10 cellular contexts compared by ENCODE assay signal in genomic region chr6:27178860-27179259, GRCh38.
DNase-seq lines count a peak whose midpoint lies in the region; FAIRE-seq and TF ChIP-seq lines count a peak whose summit lies in the region.
"Had no signal": no experiment of that assay in that cellular context is flagged by ENCODE, and none has a peak within 500 bp of the region (broad histone marks: within the 10 kb centered on the region; RNA-seq: fewer than 3 reads in every experiment).

No MANE protein-coding gene starts in this region.

- intact Hi-C loops in Caco-2 (cut with micrococcal nuclease; ENCODE audit: unreplicated experiment) (no loop called here), esophagus squamous epithelium (cut with DNase I) (no loop called here)

- no peak for TF ChIP-seq POLR2A in esophagus squamous epithelium (IDR thresholded peaks at IDR 0.05)
- no peak for TF ChIP-seq POLR2A in Peyer's patch (IDR thresholded peaks at IDR 0.05)
- no peak for TF ChIP-seq POLR2A in GM12892 (IDR thresholded peaks at IDR 0.05; ENCODE audit: low read depth, low read length)

- H3K27ac ChIP-seq in RWPE1 = peak overlapping the region; percentile 91
- H3K27ac ChIP-seq in esophagus squamous epithelium = no peak overlapping the region
- H3K27ac ChIP-seq in trophoblast cell (ENCODE audit: low read depth, low read length) = no peak overlapping the region
- no peak overlapping the region for H3K27ac ChIP-seq in Peyer's patch

- DNase-seq in Caco-2 (no peak), RWPE1 (ENCODE audit: low spot score) (no peak), esophagus squamous epithelium (lab: John Stamatoyannopoulos, UW) (no peak), trophoblast cell (peak in 1 of 2 donors; percentile 36), Peyer's patch (no peak), GM12892 (ENCODE audit: insufficient read length) (no peak), COR-L47 (lab: John Stamatoyannopoulos, UW) (no peak)
- DNase-seq in stimulated activated CD4-positive, alpha-beta T cell treated with anti-CD3 and anti-CD28 coated beads, Interleukin-2, amount 100 ng/mL, for 48 hours = no peak
- DNase-seq: activated CD4-positive, alpha-beta T cell treated with anti-CD3 and anti-CD28 coated beads for 4 hours; stimulated activated CD4-positive, alpha-beta T cell treated with anti-CD3 and anti-CD28 coated beads, Interleukin-4, amount 100 ng/mL, for 1 hour had no signal

- peaks cover 5% of the 10 kb centered on the region for H3K79me2 ChIP-seq in trophoblast cell (ENCODE audit: control insufficient read depth, insufficient read depth, low read length, poor library complexity)

- H2AK5ac ChIP-seq in trophoblast cell (ENCODE audit: low read length) = no peak overlapping the region

- no peak overlapping the region for H2BK5ac ChIP-seq in trophoblast cell (ENCODE audit: low read depth, low read length, poor library complexity)

- H3K4me3 ChIP-seq in Caco-2 (ENCODE audit: low read depth, low read length) (peak overlapping the region; percentile 94), esophagus squamous epithelium (peak overlapping the region in 3 of 4 donors; percentile 64 to 95 (median 76)), trophoblast cell (ENCODE audit: low read depth, low read length) (peak overlapping the region; percentile 71), Peyer's patch (peak overlapping the region in 1 of 4 donors; percentile 85)

- H3K9me3 Mint-ChIP-seq in Caco-2 (ENCODE audit: unreplicated experiment) = peaks cover 12% of the 10 kb centered on the region

- FAIRE-seq in GM12892 (lab: Jason Lieb, UNC) = no peak

- no peak overlapping the region for H3K9ac ChIP-seq in trophoblast cell (ENCODE audit: low read length)

- H3K4me3 Mint-ChIP-seq in Caco-2 (ENCODE audit: unreplicated experiment) = peak overlapping the region; percentile 90

- H4K91ac ChIP-seq in trophoblast cell (ENCODE audit: low read depth, low read length) = peak overlapping the region; percentile 56

- no peak overlapping the region for H3K18ac ChIP-seq in trophoblast cell (ENCODE audit: low read length)

- H3K27me3 Mint-ChIP-seq in Caco-2 (ENCODE audit: insufficient read depth, unreplicated experiment) = no peaks in the 10 kb centered on the region

- H3K36me3 Mint-ChIP-seq in Caco-2 (ENCODE audit: insufficient read depth, unreplicated experiment) = peaks cover 24% of the 10 kb centered on the region

- H3K4ac ChIP-seq in trophoblast cell (ENCODE audit: low read depth, low read length) = no peak overlapping the region

- no peak overlapping the region for H3K27ac Mint-ChIP-seq in Caco-2 (ENCODE audit: unreplicated experiment)

- TF ChIP-seq CTCF in Caco-2 (IDR thresholded peaks at IDR 0.05; ENCODE audit: insufficient read depth in 1 of 2, low read depth in 1 of 2, low read length in 1 of 2, severe bottlenecking in 1 of 2, unreplicated experiment in 1 of 2) = no peak
- TF ChIP-seq CTCF in RWPE1 (conservative IDR thresholded peaks at IDR 0.05; ENCODE audit: low read depth) = no peak
- TF ChIP-seq CTCF in esophagus squamous epithelium (IDR thresholded peaks at IDR 0.05) = no peak
- no peak for TF ChIP-seq CTCF in Peyer's patch (IDR thresholded peaks at IDR 0.05)

- H2BK120ac ChIP-seq in trophoblast cell (ENCODE audit: insufficient read depth, low read length, poor library complexity) = no peak overlapping the region

- H3K36me3 ChIP-seq in Caco-2 (ENCODE audit: control insufficient read depth, insufficient read depth, low read length) (no peaks in the 10 kb centered on the region), esophagus squamous epithelium (no peaks in the 10 kb centered on the region), trophoblast cell (ENCODE audit: control insufficient read depth in 1 of 2, insufficient read depth in 2 of 2, low read length in 2 of 2) (no peaks in the 10 kb centered on the region), Peyer's patch (no peaks in the 10 kb centered on the region)

- H3K14ac ChIP-seq in trophoblast cell (ENCODE audit: low read length) = peak overlapping the region; percentile 81

- peaks cover 14% of the 10 kb centered on the region for H3K79me1 ChIP-seq in trophoblast cell (ENCODE audit: low read length)

- H3K27me3 ChIP-seq in Caco-2 (replicated peaks; ENCODE audit: control insufficient read depth, insufficient read depth, low read length) (no peaks in the 10 kb centered on the region), esophagus squamous epithelium (peaks cover 0 to 22% (median 0%) of the 10 kb centered on the region in 4 donors), trophoblast cell (ENCODE audit: insufficient read depth, low read length) (no peaks in the 10 kb centered on the region), Peyer's patch (no peaks in the 10 kb centered on the region)

- no TSS peak for BruUV-seq in Caco-2 (replicated peaks; lab: Mats Ljungman, UMichigan)

- H4K12ac ChIP-seq in trophoblast cell (ENCODE audit: low read depth, low read length) = peak overlapping the region; percentile 70

- no peaks in the 10 kb centered on the region for H3K4me1 ChIP-seq in Caco-2
- peaks cover 0 to 21% (median 0%) of the 10 kb centered on the region in 3 donors for H3K4me1 ChIP-seq in esophagus squamous epithelium
- peaks cover 0 to 5% of the 10 kb centered on the region in 2 experiments for H3K4me1 ChIP-seq in trophoblast cell (ENCODE audit: control insufficient read depth in 1 of 2, insufficient read depth in 2 of 2, low read length in 2 of 2)
- H3K4me1 ChIP-seq in Peyer's patch = no peaks in the 10 kb centered on the region

- H2AFZ ChIP-seq in trophoblast cell (ENCODE audit: insufficient read depth, low read length, poor library complexity) = no peak overlapping the region

- H3K23ac ChIP-seq in trophoblast cell (ENCODE audit: low read length) = no peak overlapping the region

- H3K4me1 Mint-ChIP-seq in Caco-2 (ENCODE audit: low read depth, unreplicated experiment) = peaks cover 6% of the 10 kb centered on the region

- 59 to 71% methylated on average over 14 to 15 of the region's 15 CpGs for WGBS in esophagus squamous epithelium, 2 donors
- WGBS in trophoblast cell (ENCODE audit: extremely low coverage, insufficient coverage, insufficient read length) = no CpG with 5 or more reads among the region's 15 CpGs

- H4K8ac ChIP-seq in trophoblast cell (ENCODE audit: low read depth, low read length) = peak overlapping the region; percentile 66

- CTCF ChIA-PET in Caco-2 (lab: Charles Lee) = no interaction called here
- CTCF ChIA-PET in RWPE1 (lab: Yijun Ruan, JAX) = no interaction called here

- H2BK12ac ChIP-seq in trophoblast cell (ENCODE audit: low read length) = no peak overlapping the region

- POLR2A ChIA-PET in Caco-2 (lab: Charles Lee) (interaction anchor here (1.8 to 3.7 kb wide), 3 partner anchors 9 to 294 kb away, joined by 5 to 19 read pairs (median 8); partner anchors contain the start of gene ZNF184), RWPE1 (lab: Yijun Ruan, JAX; ENCODE audit: low non-redundant PET) (no interaction called here)

- H3K9me3 ChIP-seq in Caco-2 (no peaks in the 10 kb centered on the region), esophagus squamous epithelium (no peaks in the 10 kb centered on the region), trophoblast cell (ENCODE audit: insufficient read depth, low read depth, low read length) (no peaks in the 10 kb centered on the region), Peyer's patch (no peaks in the 10 kb centered on the region)

- peak overlapping the region; percentile 65 for H3K4me2 ChIP-seq in trophoblast cell (ENCODE audit: low read length)
